23 cellular contexts compared by ENCODE assay signal in the genomic region with DNA sequence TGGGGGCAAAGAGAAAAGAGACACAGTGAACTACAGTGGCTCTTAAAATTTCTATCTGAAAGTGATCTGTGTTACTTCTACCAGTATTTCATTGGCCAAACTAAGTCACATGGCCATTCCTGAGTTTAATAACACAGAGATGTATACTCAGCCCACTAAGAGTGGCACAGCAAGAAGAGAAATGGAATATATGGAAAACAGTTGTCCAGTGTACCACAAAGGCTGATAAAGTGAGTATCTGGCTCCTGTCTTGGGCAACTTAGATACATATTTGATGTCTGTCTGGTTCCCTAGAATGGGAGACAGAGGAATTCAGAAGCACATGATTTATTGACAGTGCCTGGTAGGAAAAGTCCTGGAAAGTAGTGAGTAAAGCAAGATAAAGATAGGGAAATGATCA. TPM values are rescaled to one million over a fixed set of nuclear protein-coding genes. Genes with fewer than 3 reads are reported as not detected.
"Had no signal": no experiment of that assay in that cellular context is flagged by ENCODE, and none has a peak within 500 bp of the region (broad histone marks: within the 10 kb centered on the region; RNA-seq: fewer than 3 reads in every experiment).

No MANE protein-coding gene starts in this region.

- H3K27ac ChIP-seq: breast epithelium, thyroid gland had no signal

- H3K4me3 ChIP-seq: breast epithelium, lung, thyroid gland had no signal

- H3K27me3 Mint-ChIP-seq: activated CD4-positive, alpha-beta memory T cell treated with anti-CD3 and anti-CD28 coated beads for 36 hours; activated naive CD8-positive, alpha-beta T cell treated with anti-CD3 and anti-CD28 coated beads, Interleukin-2, amount 10 ng/mL, durations not matched to agents 7 days and 5 days; activated T-cell treated with anti-CD3 and anti-CD28 coated beads, Interleukin-2, amount 50 U/mL, for 24 hours; dendritic cell treated with granulocyte-macrophage colony-stimulating factor and Interleukin-4, amounts not matched to agents 40 ng/mL and 50 ng/mL, for 4 days had no signal

- H3K9me3 Mint-ChIP-seq: activated CD4-positive, alpha-beta memory T cell treated with anti-CD3 and anti-CD28 coated beads for 36 hours; activated T-cell treated with anti-CD3 and anti-CD28 coated beads, Interleukin-2, amount 50 U/mL, for 24 hours; activated T-helper 2 cell treated with anti-CD3 and anti-CD28 coated beads, Interferon-gamma antibody, Interleukin-2, Interleukin-4, amounts not matched to agents 10 μg/mL and 5 μg/mL and 100 μg/mL, durations not matched to agents 14 hours and 24 hours and 36 hours; dendritic cell treated with granulocyte-macrophage colony-stimulating factor and Interleukin-4, amounts not matched to agents 40 ng/mL and 50 ng/mL, for 4 days; nephron had no signal

- ATAC-seq: esophagus mucosa; left lobe of liver; sciatic nerve; stimulated activated naive B cell treated with anti-CD40 and anti-IgM and Interleukin-4, amounts not matched to agents 10 μg/mL and 1 μg/mL and 100 μg/mL, for 72 hours had no signal

- DNase-seq: activated CD4-positive, alpha-beta memory T cell treated with anti-CD3 and anti-CD28 coated beads for 36 hours; activated naive CD4-positive, alpha-beta T cell treated with Interleukin-2 at 50 U/mL for 16 hours; activated naive CD8-positive, alpha-beta T cell treated with anti-CD3 and anti-CD28 coated beads, Interleukin-2, amount 10 ng/mL, durations not matched to agents 7 days and 5 days; activated T-cell treated with anti-CD3 and anti-CD28 coated beads, Interleukin-2, amount 50 U/mL, for 24 hours; anterior cingulate cortex; effector CD8-positive, alpha-beta T cell; glutamatergic neuron; kidney; stimulated activated naive B cell treated with anti-CD40 and anti-IgM and Interleukin-4, amounts not matched to agents 10 μg/mL and 1 μg/mL and 100 μg/mL, for 72 hours; thyroid gland had no signal

- H3K4me1 ChIP-seq: breast epithelium, thyroid gland had no signal

- H3K27me3 ChIP-seq: breast epithelium, thyroid gland had no signal

- FAIRE-seq: kidney, TTC549 had no signal

- H3K9me3 ChIP-seq: breast epithelium, thyroid gland had no signal

- H3K27ac Mint-ChIP-seq: activated CD4-positive, alpha-beta memory T cell treated with anti-CD3 and anti-CD28 coated beads for 36 hours; activated naive CD8-positive, alpha-beta T cell treated with anti-CD3 and anti-CD28 coated beads, Interleukin-2, amount 10 ng/mL, durations not matched to agents 7 days and 5 days; activated T-cell treated with anti-CD3 and anti-CD28 coated beads, Interleukin-2, amount 50 U/mL, for 24 hours; activated T-helper 2 cell treated with anti-CD3 and anti-CD28 coated beads, Interferon-gamma antibody, Interleukin-2, Interleukin-4, amounts not matched to agents 10 μg/mL and 5 μg/mL and 100 μg/mL, durations not matched to agents 14 hours and 24 hours and 36 hours; dendritic cell treated with granulocyte-macrophage colony-stimulating factor and Interleukin-4, amounts not matched to agents 40 ng/mL and 50 ng/mL, for 4 days; mesothelial cell of epicardium; nephron; stimulated activated naive B cell treated with anti-CD40 and anti-IgM and Interleukin-4, amounts not matched to agents 10 μg/mL and 1 μg/mL and 100 μg/mL, for 72 hours had no signal

- H3K36me3 Mint-ChIP-seq: activated CD4-positive, alpha-beta memory T cell treated with anti-CD3 and anti-CD28 coated beads for 36 hours; mesothelial cell of epicardium had no signal

- H3K36me3 ChIP-seq: breast epithelium, thyroid gland had no signal

- H3K4me3 Mint-ChIP-seq: activated CD4-positive, alpha-beta memory T cell treated with anti-CD3 and anti-CD28 coated beads for 36 hours; activated naive CD8-positive, alpha-beta T cell treated with anti-CD3 and anti-CD28 coated beads, Interleukin-2, amount 10 ng/mL, durations not matched to agents 7 days and 5 days; activated T-cell treated with anti-CD3 and anti-CD28 coated beads, Interleukin-2, amount 50 U/mL, for 24 hours; dendritic cell treated with granulocyte-macrophage colony-stimulating factor and Interleukin-4, amounts not matched to agents 40 ng/mL and 50 ng/mL, for 4 days; mesothelial cell of epicardium; nephron; stimulated activated naive B cell treated with anti-CD40 and anti-IgM and Interleukin-4, amounts not matched to agents 10 μg/mL and 1 μg/mL and 100 μg/mL, for 72 hours had no signal

- H3K4me1 Mint-ChIP-seq: mesothelial cell of epicardium had no signal

RNA-seq across cellular contexts. Expression of a gene that starts 10.1 kb away (rescaled TPM):
- total RNA-seq: activated CD4-positive, alpha-beta memory T cell treated with anti-CD3 and anti-CD28 coated beads for 36 hours; activated naive CD8-positive, alpha-beta T cell treated with anti-CD3 and anti-CD28 coated beads, Interleukin-2, amount 10 ng/mL, durations not matched to agents 7 days and 5 days; activated T-helper 2 cell treated with anti-CD3 and anti-CD28 coated beads, Interferon-gamma antibody, Interleukin-2, Interleukin-4, amounts not matched to agents 10 μg/mL and 5 μg/mL and 100 μg/mL, durations not matched to agents 14 hours and 24 hours and 36 hours; cerebellum; esophagus mucosa; kidney; mesothelial cell of epicardium; sciatic nerve; T-helper 2 cell treated with Interferon-gamma antibody and Interleukin-4, amounts not matched to agents 100 ng/mL and 5 ng/mL, for 36 hours; thyroid gland; ureter had no signal
